ENCODE assay signal across 21 cellular contexts in the genomic region with DNA sequence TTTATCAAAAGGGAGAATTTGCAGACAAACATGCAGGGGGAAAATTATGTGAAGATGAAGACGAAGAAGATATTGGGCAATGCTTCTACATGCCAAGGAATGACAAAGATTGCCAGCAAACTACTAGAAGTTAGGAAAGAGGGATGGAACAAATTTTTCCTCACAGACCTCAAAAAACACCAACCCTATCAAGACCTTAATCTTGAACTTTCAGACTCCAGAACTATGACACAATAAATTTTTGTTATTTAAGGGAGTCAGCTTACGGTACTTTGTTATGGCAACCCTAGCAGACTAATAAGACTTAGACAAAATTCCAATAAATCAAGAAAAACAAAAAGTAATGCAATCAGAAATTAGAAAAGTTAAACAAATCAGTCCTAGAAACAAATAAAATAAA.
DNase-seq lines count a peak whose midpoint lies in the region; ATAC-seq and TF ChIP-seq lines count a peak whose summit lies in the region.
"Had no signal": no experiment of that assay in that cellular context is flagged by ENCODE, and none has a peak within 500 bp of the region (broad histone marks: within the 10 kb centered on the region; RNA-seq: fewer than 3 reads in every experiment).

No MANE protein-coding gene starts in this region.

- no peak overlapping the region for H3K4me3 Mint-ChIP-seq in HFFc6
- H3K4me3 Mint-ChIP-seq: B cell, CD14-positive monocyte had no signal

- DNase-seq in AG09319 (ENCODE audit: extremely low read depth, low read depth) (peak; percentile 37), HFFc6 (peak; percentile 6), fibroblast of gingiva (ENCODE audit: low read depth) (peak; percentile 72), omental fat pad (ENCODE audit: low spot score) (no peak), SW480 (ENCODE audit: low spot score) (no peak)
- DNase-seq: ACHN, DMS53, H7, NCI-H1105, NCI-H2029 treated with DMSO at 0.1 percent for 48 hours, NCI-H226, NCI-H510A treated with DMSO at 0.1 percent for 48 hours, NCI-H774, SJCRH30 had no signal

- peaks cover 22% of the 10 kb centered on the region for H3K4me1 Mint-ChIP-seq in HFFc6 (ENCODE audit: low read depth)
- H3K4me1 Mint-ChIP-seq: B cell, CD14-positive monocyte had no signal

- H3K27me3 Mint-ChIP-seq in HFFc6 (ENCODE audit: insufficient read depth), result no peaks in the 10 kb centered on the region
- H3K27me3 Mint-ChIP-seq: B cell had no signal

- no peaks in the 10 kb centered on the region for H3K9me3 Mint-ChIP-seq in HFFc6

- ATAC-seq in omental fat pad (ENCODE audit: low FRiP score) (peak; percentile 66), HG02642 (IDR thresholded peaks at IDR 0.05; ENCODE audit: poor library complexity, unreplicated experiment) (no peak), HG03045 (IDR thresholded peaks at IDR 0.05; ENCODE audit: unreplicated experiment) (no peak), HG03571 (IDR thresholded peaks at IDR 0.05; ENCODE audit: unreplicated experiment) (no peak)
- ATAC-seq: GM12878, Panc1 had no signal

- TF ChIP-seq CTCF in AG09319 (IDR thresholded peaks at IDR 0.05; ENCODE audit: low read depth, low read length) (no peak), HFFc6 (IDR thresholded peaks at IDR 0.05) (no peak), omental fat pad (IDR thresholded peaks at IDR 0.05) (no peak)

- H3K36me3 Mint-ChIP-seq in HFFc6 (ENCODE audit: low read depth), result peaks cover 10% of the 10 kb centered on the region
- H3K36me3 Mint-ChIP-seq: CD14-positive monocyte had no signal

- H3K27ac Mint-ChIP-seq in HFFc6, result no peak overlapping the region
- H3K27ac Mint-ChIP-seq: B cell, CD14-positive monocyte had no signal

Comparison
In these comparisons a context has a peak if more than half of its experiments do, and no peak if none do; other contexts are left out.
1. DNase-seq: peak in AG09319 (single experiment), HFFc6 (single experiment) and fibroblast of gingiva (single experiment); none in omental fat pad (single experiment) and SW480 (single experiment).